32 cellular contexts compared by ENCODE assay signal in the genomic region with DNA sequence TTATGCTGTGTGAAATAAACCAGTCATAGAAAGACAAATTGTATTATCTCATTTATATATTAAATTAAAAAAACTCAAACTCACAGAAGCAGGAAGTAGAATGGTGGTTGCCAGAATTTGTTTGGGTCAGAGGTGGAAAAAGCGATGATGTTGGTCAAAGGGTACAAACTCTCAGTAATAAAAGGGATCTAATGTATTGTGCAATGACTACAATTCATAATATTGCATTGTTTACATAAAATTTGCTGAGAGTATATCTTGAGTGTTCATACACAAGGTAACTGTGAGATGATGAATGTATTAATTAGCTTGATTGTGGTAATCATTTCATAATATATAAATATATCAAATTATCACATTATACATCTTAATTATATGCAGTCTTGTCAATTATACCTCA. TPM values are rescaled to one million over a fixed set of nuclear protein-coding genes. Genes with fewer than 3 reads are reported as not detected.
"Had no signal": no experiment of that assay in that cellular context is flagged by ENCODE, and none has a peak within 500 bp of the region (broad histone marks: within the 10 kb centered on the region; RNA-seq: fewer than 3 reads in every experiment).

No MANE protein-coding gene starts in this region.

- H3K27ac ChIP-seq: neutrophil, parathyroid adenoma, psoas muscle, skin epidermis, spleen, stomach, tibial artery, transverse colon, upper lobe of right lung, uterus had no signal

- H3K36me3 ChIP-seq: neutrophil, spleen, stomach, tibial artery, transverse colon, upper lobe of right lung, uterus had no signal

- H3K4me1 ChIP-seq: parathyroid adenoma, psoas muscle, spleen, stomach, tibial artery, transverse colon, upper lobe of right lung, uterus had no signal

- ATAC-seq: naive thymus-derived CD8-positive, alpha-beta T cell; natural killer cell treated with Interleukin-12 subunit alpha and Interleukin-12 subunit beta and Interleukin-15 and Interleukin-18, amount 100 ng/mL, for 72 hours; psoas muscle; right cardiac atrium; sciatic nerve; stimulated activated naive B cell treated with anti-CD40 and anti-IgM and Interleukin-4, amounts not matched to agents 10 μg/mL and 1 μg/mL and 100 μg/mL, for 72 hours; upper lobe of right lung had no signal

- H3K4me2 ChIP-seq: smooth muscle cell had no signal

- H3K27me3 ChIP-seq: neutrophil, spleen, stomach, tibial artery, transverse colon, upper lobe of right lung had no signal

- H3K9me3 ChIP-seq: neutrophil had no signal

- DNase-seq: naive B cell; naive thymus-derived CD8-positive, alpha-beta T cell; nephron progenitor cell; nucleus accumbens; posterior cingulate gyrus; psoas muscle; right cardiac atrium; spleen; stimulated activated CD4-positive, alpha-beta T cell treated with anti-CD3 and anti-CD28 coated beads, Interleukin-12 subunit alpha, Interleukin-12 subunit beta, amount 100 ng/mL, for 4 hours; stimulated activated CD4-positive, alpha-beta T cell treated with anti-CD3 and anti-CD28 coated beads, Interleukin-1b, Interleukin-23, amount 100 ng/mL, for 48 hours; stimulated activated CD4-positive, alpha-beta T cell treated with anti-CD3 and anti-CD28 coated beads, Interleukin-4, amount 100 ng/mL, for 1 hour; stimulated activated CD4-positive, alpha-beta T cell treated with anti-CD3 and anti-CD28 coated beads, Interleukin-4, amount 100 ng/mL, for 4 hours; stimulated activated CD8-positive, alpha-beta memory T cell treated with anti-CD3 and anti-CD28 coated beads, Interleukin-4, amount 100 ng/mL, for 48 hours; stimulated activated naive B cell treated with anti-CD40 and anti-IgM and Interleukin-4, amounts not matched to agents 10 μg/mL and 1 μg/mL and 100 μg/mL, for 72 hours; stimulated activated naive CD4-positive, alpha-beta T cell treated with Interleukin-2 at 50 U/mL for 16 hours; stomach; tibial artery; transverse colon; upper lobe of right lung; uterus had no signal

- H2AFZ ChIP-seq: parathyroid adenoma had no signal

- H3K79me2 ChIP-seq: parathyroid adenoma had no signal

- H3K4me3 ChIP-seq: psoas muscle, skin epidermis, smooth muscle cell, spleen, stomach, tibial artery, transverse colon, upper lobe of right lung, uterus had no signal

- H3K9ac ChIP-seq: parathyroid adenoma had no signal

RNA-seq across cellular contexts. Expression of gene FOXG1, which starts 56.7 kb away (rescaled TPM):
- total RNA-seq: naive thymus-derived CD8-positive, alpha-beta T cell; natural killer cell treated with Interleukin-12 subunit alpha and Interleukin-12 subunit beta and Interleukin-15 and Interleukin-18, amount 100 ng/mL, for 72 hours; neural crest cell; omental fat pad; osteocyte; renal cortical epithelial cell; right cardiac atrium; smooth muscle cell; subcutaneous adipose tissue; transverse colon; upper lobe of right lung; urinary bladder; uterus had no signal
- polyA plus RNA-seq: naive thymus-derived CD8-positive, alpha-beta T cell; smooth muscle cell; urinary bladder had no signal
